In the genomic region with DNA sequence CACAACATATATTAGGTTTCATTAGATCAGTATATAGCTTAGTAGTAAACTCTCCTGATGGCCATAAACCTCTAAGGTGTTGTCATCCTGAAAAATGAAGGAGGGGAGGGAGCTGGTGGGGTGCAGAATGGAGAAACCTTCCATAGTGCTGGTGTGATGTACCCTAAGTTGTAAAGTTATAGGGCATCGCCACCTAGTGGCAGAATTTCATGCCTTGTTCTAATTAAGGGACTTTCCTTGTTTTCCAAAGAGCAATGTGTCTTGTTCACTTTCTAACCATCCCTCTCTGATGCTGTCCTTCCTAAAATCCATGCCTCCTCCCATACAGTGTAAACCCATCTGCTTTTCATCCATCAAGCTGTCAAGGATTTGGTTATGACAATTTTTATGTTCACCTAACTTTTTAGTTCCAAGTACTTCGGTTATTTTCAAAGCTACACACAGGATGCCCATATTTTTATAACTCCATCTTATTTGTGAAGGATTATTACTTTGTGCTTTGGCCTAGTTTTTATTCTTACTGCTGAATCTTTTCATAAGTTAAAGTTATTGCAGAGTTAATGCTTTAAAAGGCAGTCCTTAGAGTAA, we compare ENCODE assay signal across 9 cellular contexts. TPM values are rescaled to one million over a fixed set of nuclear protein-coding genes. Genes with fewer than 3 reads are reported as not detected.
DNase-seq lines count a peak whose midpoint lies in the region; ATAC-seq, FAIRE-seq and TF ChIP-seq lines count a peak whose summit lies in the region.
"Had no signal": no experiment of that assay in that cellular context is flagged by ENCODE, and none has a peak within 500 bp of the region (broad histone marks: within the 10 kb centered on the region; RNA-seq: fewer than 3 reads in every experiment).

No MANE protein-coding gene starts in this region.

- H3K4me3 ChIP-seq in transverse colon, result no peak overlapping the region

- peaks cover 30% of the 10 kb centered on the region for H3K4me1 Mint-ChIP-seq in activated CD4-positive, alpha-beta memory T cell treated with anti-CD3 and anti-CD28 coated beads for 36 hours (ENCODE audit: low read depth)
- H3K4me1 Mint-ChIP-seq in natural killer cell treated with Interleukin-12 subunit alpha and Interleukin-12 subunit beta and Interleukin-15 and Interleukin-18, amount 100 ng/mL, for 72 hours (ENCODE audit: low read depth in 2 of 2), result peaks cover 6 to 19% of the 10 kb centered on the region in 2 donors

- peaks cover 15% of the 10 kb centered on the region for H3K36me3 Mint-ChIP-seq in activated CD4-positive, alpha-beta memory T cell treated with anti-CD3 and anti-CD28 coated beads for 36 hours
- peaks cover 15% of the 10 kb centered on the region for H3K36me3 Mint-ChIP-seq in natural killer cell treated with Interleukin-12 subunit alpha and Interleukin-12 subunit beta and Interleukin-15 and Interleukin-18, amount 100 ng/mL, for 72 hours

- in situ Hi-C loops in transverse colon (cut with MboI; ENCODE audit: low pct_ligation_motif_present in 1 of 4, low pct_unique_long_range_greater_than_20kb in 1 of 4, low sequenced_read_pairs in 3 of 4), result loop anchor here in 2 of 4 donors (25.0 kb wide), 2 partner anchors 171 to 471 kb away; partner anchors contain the start of gene UBQLN2 (in 1 of the 2)

- no peaks in the 10 kb centered on the region for H3K36me3 ChIP-seq in transverse colon

- no peaks in the 10 kb centered on the region for H3K9me3 ChIP-seq in transverse colon

- no peak overlapping the region for H3K4me3 Mint-ChIP-seq in activated CD4-positive, alpha-beta memory T cell treated with anti-CD3 and anti-CD28 coated beads for 36 hours
- no peak overlapping the region for H3K4me3 Mint-ChIP-seq in natural killer cell treated with Interleukin-12 subunit alpha and Interleukin-12 subunit beta and Interleukin-15 and Interleukin-18, amount 100 ng/mL, for 72 hours
- H3K4me3 Mint-ChIP-seq: stimulated activated naive CD8-positive, alpha-beta T cell treated with anti-CD3 and anti-CD28 coated beads, Interleukin-15, Interleukin-2, amounts not matched to agents 100 ng/mL and 50 ng/mL, for 24 hours had no signal

- H3K27ac ChIP-seq in transverse colon, result no peak overlapping the region

- peak in 4 of 5 experiments; percentile 53 to 73 (median 54) for TF ChIP-seq CTCF in transverse colon (IDR thresholded peaks at IDR 0.05)

- DNase-seq in COR-L47 (lab: John Stamatoyannopoulos, UW), result peak; percentile 48
- peak; percentile 77 for DNase-seq in NCI-H2227 (lab: John Stamatoyannopoulos, UW; ENCODE audit: unreplicated experiment)
- peak; percentile 46 for DNase-seq in activated CD4-positive, alpha-beta memory T cell treated with anti-CD3 and anti-CD28 coated beads for 36 hours
- DNase-seq in natural killer cell treated with Interleukin-12 subunit alpha and Interleukin-12 subunit beta and Interleukin-15 and Interleukin-18, amount 100 ng/mL, for 72 hours (ENCODE audit: low spot score), result peak; percentile 79
- peak; percentile 61 for DNase-seq in transverse colon

- CTCF ChIA-PET in activated CD4-positive, alpha-beta memory T cell treated with anti-CD3 and anti-CD28 coated beads for 36 hours (lab: Charles Lee), result interaction anchor here (0.6 to 2.4 kb wide), 8 partner anchors 8 to 486 kb away, joined by 3 to 25 read pairs (median 3); no protein-coding TSS in a partner anchor

- TF ChIP-seq POLR2A in transverse colon (IDR thresholded peaks at IDR 0.05), result no peak

- H3K27me3 ChIP-seq in transverse colon, result no peaks in the 10 kb centered on the region

- ATAC-seq in GM21360 (IDR thresholded peaks at IDR 0.05; ENCODE audit: unreplicated experiment) (peak; percentile 49), HG03520 (IDR thresholded peaks at IDR 0.05; ENCODE audit: unreplicated experiment) (no peak)
- ATAC-seq in natural killer cell treated with Interleukin-12 subunit alpha and Interleukin-12 subunit beta and Interleukin-15 and Interleukin-18, amount 100 ng/mL, for 72 hours, result peak in 1 of 2 donors; percentile 55

- no peak for TF ChIP-seq EP300 in transverse colon (IDR thresholded peaks at IDR 0.05; ENCODE audit: low read depth)

- H3K27me3 Mint-ChIP-seq in activated CD4-positive, alpha-beta memory T cell treated with anti-CD3 and anti-CD28 coated beads for 36 hours, result no peaks in the 10 kb centered on the region
- peaks cover 0 to 5% of the 10 kb centered on the region in 2 donors for H3K27me3 Mint-ChIP-seq in natural killer cell treated with Interleukin-12 subunit alpha and Interleukin-12 subunit beta and Interleukin-15 and Interleukin-18, amount 100 ng/mL, for 72 hours
- H3K27me3 Mint-ChIP-seq: stimulated activated naive CD8-positive, alpha-beta T cell treated with anti-CD3 and anti-CD28 coated beads, Interleukin-15, Interleukin-2, amounts not matched to agents 100 ng/mL and 50 ng/mL, for 24 hours had no signal

- peak overlapping the region; percentile 58 for H3K27ac Mint-ChIP-seq in activated CD4-positive, alpha-beta memory T cell treated with anti-CD3 and anti-CD28 coated beads for 36 hours
- H3K27ac Mint-ChIP-seq in natural killer cell treated with Interleukin-12 subunit alpha and Interleukin-12 subunit beta and Interleukin-15 and Interleukin-18, amount 100 ng/mL, for 72 hours, result no peak overlapping the region
- H3K27ac Mint-ChIP-seq: stimulated activated naive CD8-positive, alpha-beta T cell treated with anti-CD3 and anti-CD28 coated beads, Interleukin-15, Interleukin-2, amounts not matched to agents 100 ng/mL and 50 ng/mL, for 24 hours had no signal

- intact Hi-C loops in activated CD4-positive, alpha-beta memory T cell treated with anti-CD3 and anti-CD28 coated beads for 36 hours (cut with micrococcal nuclease), result loop anchor here (5.0 to 10.0 kb wide), 2 partner anchors 241 to 501 kb away; partner anchors contain the start of gene KLF8
- intact Hi-C loops in transverse colon (cut with DNase I; ENCODE audit: low total_unique reads), result no loop called here

- POLR2A ChIA-PET in activated CD4-positive, alpha-beta memory T cell treated with anti-CD3 and anti-CD28 coated beads for 36 hours (lab: Charles Lee), result interaction anchor here (0.9 kb wide), 1 partner anchor 163 kb away, joined by 3 read pairs; no protein-coding TSS in a partner anchor

- H3K9me3 Mint-ChIP-seq in activated CD4-positive, alpha-beta memory T cell treated with anti-CD3 and anti-CD28 coated beads for 36 hours, result no peaks in the 10 kb centered on the region
- H3K9me3 Mint-ChIP-seq in natural killer cell treated with Interleukin-12 subunit alpha and Interleukin-12 subunit beta and Interleukin-15 and Interleukin-18, amount 100 ng/mL, for 72 hours, result no peaks in the 10 kb centered on the region
- H3K9me3 Mint-ChIP-seq: stimulated activated naive CD8-positive, alpha-beta T cell treated with anti-CD3 and anti-CD28 coated beads, Interleukin-15, Interleukin-2, amounts not matched to agents 100 ng/mL and 50 ng/mL, for 24 hours had no signal

- peaks cover 0 to 7% (median 0%) of the 10 kb centered on the region in 4 donors for H3K4me1 ChIP-seq in transverse colon

- peak; percentile 23 for FAIRE-seq in endometrium (lab: Jason Lieb, UNC)

- 47 to 100% methylated on average over 1 to 2 of the region's 2 CpGs for WGBS in transverse colon (ENCODE audit: low coverage in 1 of 2), 2 donors

RNA-seq across cellular contexts. Expression of gene NBDY, which starts 4.5 kb away (rescaled TPM):
- 10 to 100 TPM; 45.1 to 50.0 TPM for total RNA-seq in activated CD4-positive, alpha-beta memory T cell treated with anti-CD3 and anti-CD28 coated beads for 36 hours
- total RNA-seq in natural killer cell treated with Interleukin-12 subunit alpha and Interleukin-12 subunit beta and Interleukin-15 and Interleukin-18, amount 100 ng/mL, for 72 hours, result 10 to 100 TPM; 12.7 to 35.3 TPM
- 10 to 100 TPM in 1 of 4 donors, 1 to 10 TPM in 2, not detected in 1; 4.1 to 10.5 (median 9.4) TPM for total RNA-seq in transverse colon
